11 cellular contexts compared by ENCODE assay signal in genomic region chrY:20558677-20559076, GRCh38.
A peak's percentile ranks its signal among the peaks of the same experiment; 100 is the strongest.
DNase-seq lines count a peak whose midpoint lies in the region; ATAC-seq and TF ChIP-seq lines count a peak whose summit lies in the region.
"Had no signal": no experiment of that assay in that cellular context is flagged by ENCODE, and none has a peak within 500 bp of the region (broad histone marks: within the 10 kb centered on the region; RNA-seq: fewer than 3 reads in every experiment).

No MANE protein-coding gene starts in this region.

- TF ChIP-seq CTCF in fibroblast of pulmonary artery (IDR thresholded peaks at IDR 0.05; ENCODE audit: low read length, missing control alignments) = peak; percentile 36

- DNase-seq in NCI-H2171 treated with DMSO at 0.1 percent for 48 hours (lab: John Stamatoyannopoulos, UW) (peak; percentile 0), NCI-H2171 (lab: John Stamatoyannopoulos, UW) (no peak), LoVo (ENCODE audit: low spot score) (peak; percentile 18), fibroblast of pulmonary artery (ENCODE audit: low read depth) (peak; percentile 60), pons (ENCODE audit: low spot score) (peak; percentile 18), nucleus accumbens (lab: John Stamatoyannopoulos, UW) (no peak), T-helper 1 cell (no peak)
- DNase-seq: activated naive CD4-positive, alpha-beta T cell treated with anti-CD3 and anti-CD28 coated beads for 36 hours; NCI-H1694 treated with DMSO at 0.1 percent for 48 hours; right cardiac atrium had no signal

- no peak overlapping the region for H3K4me3 ChIP-seq in fibroblast of pulmonary artery (replicated peaks; ENCODE audit: low read depth, low read length)

- no peak for ATAC-seq in HG03469 (IDR thresholded peaks at IDR 0.05; ENCODE audit: unreplicated experiment)

Comparison
In these comparisons a context has a peak if more than half of its experiments do, and no peak if none do; other contexts are left out.
1. DNase-seq: peak in NCI-H2171 treated with DMSO at 0.1 percent for 48 hours (single experiment), LoVo (single experiment), fibroblast of pulmonary artery (single experiment) and pons (single experiment); none in NCI-H2171 (single experiment), nucleus accumbens (0 of 56) and T-helper 1 cell (0 of 5).